In the genomic region with DNA sequence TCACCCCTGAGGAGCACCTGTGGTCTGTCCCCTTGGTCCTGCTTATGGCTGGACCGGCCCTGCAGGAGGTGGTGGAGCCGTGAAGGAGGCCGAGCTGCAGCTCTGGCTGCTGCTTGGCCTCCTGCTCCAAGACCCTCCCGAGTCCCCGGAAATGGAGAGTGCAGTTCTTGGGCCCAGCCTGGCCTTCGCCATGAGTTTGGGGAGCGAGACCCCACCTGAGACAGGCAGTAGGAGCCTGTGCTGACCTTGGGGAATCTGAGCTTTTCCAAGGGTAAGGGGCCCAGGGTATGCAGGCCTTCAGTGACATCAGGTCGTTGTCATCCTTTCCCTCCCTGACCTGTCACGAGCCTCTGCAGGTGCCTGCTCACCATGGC, we compare ENCODE assay signal across 7 cellular contexts.
"Had no signal": no experiment of that assay in that cellular context is flagged by ENCODE, and none has a peak within 500 bp of the region (broad histone marks: within the 10 kb centered on the region; RNA-seq: fewer than 3 reads in every experiment).

No MANE protein-coding gene starts in this region.

- H3K36me3 Mint-ChIP-seq: IgD-negative memory B cell had no signal

- H3K27ac ChIP-seq: HL-60 had no signal

- H3K27me3 Mint-ChIP-seq: IgD-negative memory B cell had no signal

- H3K4me1 Mint-ChIP-seq: IgD-negative memory B cell had no signal

- H3K4me3 Mint-ChIP-seq: GM23338, HFFc6, IgD-negative memory B cell had no signal

- H3K9me3 Mint-ChIP-seq: GM23338, HFFc6, IgD-negative memory B cell had no signal

- H3K27ac Mint-ChIP-seq: GM23338, HFFc6, IgD-negative memory B cell had no signal

- H3K9me3 ChIP-seq: HAP-1 had no signal

- DNase-seq: HFFc6, KG1 had no signal

- H3K4me2 ChIP-seq: GM23338 had no signal

- H2AFZ ChIP-seq: GM23338 had no signal

- H3K4me3 ChIP-seq: GM23338, HAP-1 had no signal

- H3K4me1 ChIP-seq: HAP-1 had no signal

- ATAC-seq: GM23338, HCT116 had no signal
